8 cellular contexts compared by ENCODE assay signal in the genomic region with DNA sequence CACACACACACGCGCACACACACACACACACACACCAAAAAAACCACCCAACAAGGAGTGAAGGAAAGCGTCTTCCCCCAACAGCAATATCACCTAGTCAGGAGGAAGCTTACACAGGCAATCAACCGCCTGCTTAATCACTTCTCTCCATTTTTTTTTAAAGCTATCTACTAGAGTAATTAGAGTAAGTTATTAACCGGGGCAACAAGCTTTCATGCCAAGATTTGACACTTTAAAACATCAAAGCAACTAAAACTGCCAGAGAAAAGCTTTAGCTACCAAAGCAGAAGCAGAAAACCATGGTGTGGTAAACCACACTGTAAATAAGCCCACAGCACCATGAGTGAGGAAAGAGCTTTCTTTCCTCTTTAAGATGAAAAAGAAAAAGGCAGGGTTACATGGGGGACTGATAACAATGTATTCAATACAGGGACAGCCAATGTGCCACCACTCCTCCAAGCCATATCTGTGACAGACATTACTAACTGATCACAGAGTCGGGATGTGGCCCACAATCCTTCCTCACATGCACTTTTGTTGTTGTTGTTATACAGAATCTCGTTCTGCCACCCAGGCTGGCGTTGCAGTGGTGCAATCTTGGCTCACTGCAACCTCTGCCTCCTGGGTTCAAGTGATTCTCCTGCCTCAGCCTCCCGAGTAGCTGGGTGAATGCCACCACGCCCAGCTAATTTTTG.
DNase-seq lines count a peak whose midpoint lies in the region; ATAC-seq, FAIRE-seq and TF ChIP-seq lines count a peak whose summit lies in the region.

No MANE protein-coding gene starts in this region.

- H4K8ac ChIP-seq in trophoblast cell (ENCODE audit: low read depth, low read length), result no peak overlapping the region

- H3K9me3 ChIP-seq in right lobe of liver (no peaks in the 10 kb centered on the region), HepG2 (ENCODE audit: low read length) (no peaks in the 10 kb centered on the region), SJSA1 (replicated peaks) (no peaks in the 10 kb centered on the region), spleen (no peaks in the 10 kb centered on the region), trophoblast cell (ENCODE audit: insufficient read depth, low read depth, low read length) (no peaks in the 10 kb centered on the region)

- TF ChIP-seq EP300 in HepG2 (IDR thresholded peaks at IDR 0.05; ENCODE audit: low read depth in 2 of 2, low read length in 2 of 2) (no peak), HepG2 (CRISPR knock-in tag; IDR thresholded peaks at IDR 0.05; ENCODE audit: borderline replicate concordance) (no peak)

- H4K91ac ChIP-seq in trophoblast cell (ENCODE audit: low read depth, low read length), result no peak overlapping the region

- no peak for DNase-seq in right lobe of liver
- no peak for DNase-seq in HepG2 (ENCODE audit: low spot score)
- peak in 1 of 2 experiments; percentile 16 for DNase-seq in SJSA1 (ENCODE audit: low read depth in 1 of 2, low spot score in 2 of 2)
- no peak for DNase-seq in foreskin fibroblast
- no peak for DNase-seq in SHP77 (lab: John Stamatoyannopoulos, UW)
- DNase-seq in spleen, result no peak
- DNase-seq in GOT3 (lab: John Stamatoyannopoulos, UW), result no peak
- DNase-seq in trophoblast cell, result no peak

- H3K27ac ChIP-seq in right lobe of liver (no peak overlapping the region), HepG2 (ENCODE audit: extremely low read length, insufficient read depth, low read length) (no peak overlapping the region), SJSA1 (no peak overlapping the region), spleen (peak overlapping the region in 3 of 8 donors; percentile 37 to 43 (median 42)), trophoblast cell (ENCODE audit: low read depth, low read length) (no peak overlapping the region)

- H2BK120ac ChIP-seq in trophoblast cell (ENCODE audit: insufficient read depth, low read length, poor library complexity), result no peak overlapping the region

- no peak for FAIRE-seq in HepG2 (lab: Jason Lieb, UNC)

- POLR2A ChIA-PET in HepG2 (lab: Yijun Ruan, JAX), result no interaction called here

- CTCF ChIA-PET in HepG2 (lab: Yijun Ruan, JAX; ENCODE audit: low intra/inter-chr PET ratio, low total read pairs), result no interaction called here

- H2BK5ac ChIP-seq in trophoblast cell (ENCODE audit: low read depth, low read length, poor library complexity), result no peak overlapping the region

- in situ Hi-C loops in HepG2 (cut with HindIII; ENCODE audit: extremely low pct_ligation_motif_present, low pct_unique_long_range_greater_than_20kb), result no loop called here

- ATAC-seq in right lobe of liver (peak; percentile 7 to 23 (median 17)), HepG2 (no peak)

- H3K79me2 ChIP-seq in HepG2 (ENCODE audit: insufficient read depth, low read length), result no peaks in the 10 kb centered on the region
- H3K79me2 ChIP-seq in trophoblast cell (ENCODE audit: control insufficient read depth, insufficient read depth, low read length, poor library complexity), result no peaks in the 10 kb centered on the region

- H4K20me1 ChIP-seq in HepG2 (ENCODE audit: insufficient read depth, low read length), result peaks cover 5% of the 10 kb centered on the region; the same call in 1 of the 2 replicates

- no TSS peak for BruUV-seq in HepG2 (replicated peaks; lab: Mats Ljungman, UMichigan)

- no peaks in the 10 kb centered on the region for H3K36me3 ChIP-seq in right lobe of liver
- peaks cover 0 to 6% of the 10 kb centered on the region in 2 experiments; a peak in 1 of 5 replicates for H3K36me3 ChIP-seq in HepG2 (replicated peaks in 1 of 2; ENCODE audit: control insufficient read depth in 1 of 2, insufficient read depth in 2 of 2, low read length in 2 of 2)
- no peaks in the 10 kb centered on the region for H3K36me3 ChIP-seq in SJSA1
- no peaks in the 10 kb centered on the region for H3K36me3 ChIP-seq in spleen
- H3K36me3 ChIP-seq in trophoblast cell (ENCODE audit: control insufficient read depth in 1 of 2, insufficient read depth in 2 of 2, low read length in 2 of 2), result no peaks in the 10 kb centered on the region

- TF ChIP-seq CTCF in right lobe of liver (IDR thresholded peaks at IDR 0.05) (no peak), HepG2 (CRISPR knock-in tag; IDR thresholded peaks at IDR 0.05) (no peak), foreskin fibroblast (IDR thresholded peaks at IDR 0.05; ENCODE audit: low read depth, low read length) (no peak), spleen (IDR thresholded peaks at IDR 0.05 in 8 of 11, conservative IDR thresholded peaks at IDR 0.05 in 3 of 11) (no peak)

- no peaks in the 10 kb centered on the region for H3K79me1 ChIP-seq in trophoblast cell (ENCODE audit: low read length)

- H3K27me3 ChIP-seq in right lobe of liver (no peaks in the 10 kb centered on the region), HepG2 (ENCODE audit: control insufficient read depth in 1 of 2, insufficient read depth in 2 of 2, low read length in 2 of 2) (no peaks in the 10 kb centered on the region), SJSA1 (replicated peaks) (no peaks in the 10 kb centered on the region), spleen (replicated peaks in 1 of 7) (no peaks in the 10 kb centered on the region), trophoblast cell (ENCODE audit: insufficient read depth, low read length) (no peaks in the 10 kb centered on the region)

- H3K4me2 ChIP-seq in HepG2 (ENCODE audit: low read depth, low read length), result no peak overlapping the region
- no peak overlapping the region for H3K4me2 ChIP-seq in trophoblast cell (ENCODE audit: low read length)

- H3K18ac ChIP-seq in trophoblast cell (ENCODE audit: low read length), result no peak overlapping the region

- no peak overlapping the region for H3K9ac ChIP-seq in HepG2 (ENCODE audit: insufficient read depth, low read depth, low read length)
- no peak overlapping the region for H3K9ac ChIP-seq in trophoblast cell (ENCODE audit: low read length)

- H3K4me1 ChIP-seq in right lobe of liver, result no peaks in the 10 kb centered on the region
- H3K4me1 ChIP-seq in HepG2 (ENCODE audit: insufficient read depth, low read length), result peaks cover 23% of the 10 kb centered on the region
- peaks cover 9% of the 10 kb centered on the region; the same call in 1 of the 2 replicates for H3K4me1 ChIP-seq in SJSA1 (replicated peaks)
- peaks cover 5 to 61% (median 34%) of the 10 kb centered on the region in 6 donors for H3K4me1 ChIP-seq in spleen
- H3K4me1 ChIP-seq in trophoblast cell (ENCODE audit: control insufficient read depth in 1 of 2, insufficient read depth in 2 of 2, low read length in 2 of 2), result peaks cover 2 to 3% of the 10 kb centered on the region in 2 experiments

- no peak for TF ChIP-seq POLR2A in right lobe of liver (IDR thresholded peaks at IDR 0.05)
- TF ChIP-seq POLR2A in HepG2 (IDR thresholded peaks at IDR 0.05; ENCODE audit: insufficient read depth in 1 of 2, low read depth in 2 of 2, low read length in 2 of 2), result no peak
- no peak for TF ChIP-seq POLR2A in spleen (IDR thresholded peaks at IDR 0.05)

- no peak overlapping the region for H3K14ac ChIP-seq in trophoblast cell (ENCODE audit: low read length)

- TF ChIP-seq RAD21 in HepG2 (CRISPR knock-in tag; IDR thresholded peaks at IDR 0.05), result no peak

- no peak overlapping the region for H2BK12ac ChIP-seq in trophoblast cell (ENCODE audit: low read length)

- intact Hi-C loops in right lobe of liver (cut with DNase I) (no loop called here), HepG2 (cut with micrococcal nuclease; ENCODE audit: unreplicated experiment) (no loop called here), spleen (cut with DNase I; ENCODE audit: low total_unique reads) (no loop called here)

- 44% methylated on average over 8 of the region's 10 CpGs for WGBS in right lobe of liver (ENCODE audit: insufficient coverage, low coverage, low lambda C conversion rate, missing lambda C conversion rate)
- 83% methylated on average over 10 of the region's 10 CpGs for WGBS in HepG2 (ENCODE audit: low lambda C conversion rate)
- 22 to 40% (median 33%) methylated on average over 10 of the region's 10 CpGs for WGBS in spleen, 5 donors
- no CpG with 5 or more reads among the region's 10 CpGs for WGBS in trophoblast cell (ENCODE audit: extremely low coverage, insufficient coverage, insufficient read length)

- H2AFZ ChIP-seq in HepG2 (ENCODE audit: low read length), result no peak overlapping the region
- no peak overlapping the region for H2AFZ ChIP-seq in trophoblast cell (ENCODE audit: insufficient read depth, low read length, poor library complexity)

- H3K23ac ChIP-seq in trophoblast cell (ENCODE audit: low read length), result no peak overlapping the region

- no peak overlapping the region for H3K4ac ChIP-seq in trophoblast cell (ENCODE audit: low read depth, low read length)

- H3K4me3 ChIP-seq in right lobe of liver (no peak overlapping the region), HepG2 (replicated peaks in 1 of 3; ENCODE audit: insufficient read depth in 1 of 3, low read depth in 2 of 3, low read length in 3 of 3) (no peak overlapping the region), SJSA1 (peak overlapping the region; percentile 11), foreskin fibroblast (ENCODE audit: low read depth in 1 of 2, low read length in 2 of 2) (peak overlapping the region; percentile 35 to 44), spleen (peak overlapping the region in 3 of 8 donors; percentile 6 to 54 (median 15)), trophoblast cell (ENCODE audit: low read depth, low read length) (no peak overlapping the region)

- H4K12ac ChIP-seq in trophoblast cell (ENCODE audit: low read depth, low read length), result no peak overlapping the region

- H2AK5ac ChIP-seq in trophoblast cell (ENCODE audit: low read length), result no peak overlapping the region

Comparison
In these comparisons a context has a peak if more than half of its experiments do, and no peak if none do; other contexts are left out.
1. H3K4me3 ChIP-seq: peak in SJSA1 (single experiment) and foreskin fibroblast (2 of 2); none in right lobe of liver (0 of 3), HepG2 (0 of 3) and trophoblast cell (single experiment).